Comparison of ENCODE assay signal across 33 cellular contexts in the genomic region with DNA sequence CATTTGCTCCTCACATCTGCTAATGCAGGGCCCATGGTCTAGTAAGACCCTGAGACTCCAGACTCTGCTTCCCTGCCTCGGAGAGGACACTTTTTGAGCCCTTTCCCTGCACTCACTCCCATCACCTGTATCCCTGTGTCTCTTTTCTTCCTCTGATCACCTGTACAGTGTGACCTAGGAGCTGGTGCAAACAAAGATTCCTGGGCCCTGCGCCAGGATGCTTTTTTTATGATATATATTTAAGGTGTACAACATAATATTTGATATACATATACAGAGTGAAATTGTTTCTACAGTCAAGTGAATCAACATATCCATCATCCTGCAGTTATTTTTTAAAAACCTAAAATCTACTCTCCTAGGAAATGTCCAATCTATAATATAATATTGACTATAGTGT.
"Had no signal": no experiment of that assay in that cellular context is flagged by ENCODE, and none has a peak within 500 bp of the region (broad histone marks: within the 10 kb centered on the region; RNA-seq: fewer than 3 reads in every experiment).

No MANE protein-coding gene starts in this region.

- H3K9me3 ChIP-seq: ascending aorta had no signal

- H3K27me3 ChIP-seq: ascending aorta, cardiac muscle cell had no signal

- H3K27ac ChIP-seq: ascending aorta, cardiac muscle cell, WERI-Rb-1 had no signal

- H3K4me3 ChIP-seq: ascending aorta, cardiac muscle cell had no signal

- FAIRE-seq: bronchial epithelial cell, TTC549 had no signal

- H3K36me3 ChIP-seq: ascending aorta, cardiac muscle cell, WERI-Rb-1 had no signal

- DNase-seq: activated CD4-positive, alpha-beta memory T cell treated with anti-CD3 and anti-CD28 coated beads, Interleukin-2, amount 10 ng/mL, durations not matched to agents 7 days and 5 days; activated CD4-positive, alpha-beta T cell treated with anti-CD3 and anti-CD28 coated beads for 1 hour; activated CD4-positive, alpha-beta T cell treated with anti-CD3 and anti-CD28 coated beads for 36 hours; activated CD4-positive, alpha-beta T cell treated with anti-CD3 and anti-CD28 coated beads for 48 hours; activated CD4-positive, alpha-beta T cell treated with anti-CD3 and anti-CD28 coated beads, Interleukin-2, amount 10 ng/mL, durations not matched to agents 7 days and 5 days; activated CD4-positive, alpha-beta T cell treated with anti-CD3 and anti-CD28 coated beads, Interleukin-2, amount 50 U/mL, for 48 hours; activated CD4-positive, CD25-positive, alpha-beta regulatory T cell; activated CD8-positive, alpha-beta memory T cell treated with anti-CD3 and anti-CD28 coated beads for 24 hours; activated CD8-positive, alpha-beta memory T cell treated with anti-CD3 and anti-CD28 coated beads, Interleukin-2, amount 10 ng/mL, durations not matched to agents 7 days and 5 days; activated CD8-positive, alpha-beta memory T cell treated with anti-CD3 and anti-CD28 coated beads, Interleukin-2, amount 50 U/mL, for 48 hours; activated CD8-positive, alpha-beta T cell treated with anti-CD3 and anti-CD28 coated beads, Interleukin-2, amount 10 ng/mL, durations not matched to agents 7 days and 5 days; activated effector memory CD4-positive, alpha-beta T cell treated with Interleukin-2 at 50 U/mL for 16 hours; activated gamma-delta T cell; activated naive CD4-positive, alpha-beta T cell treated with anti-CD3 and anti-CD28 coated beads, Interleukin-2, amount 10 ng/mL, durations not matched to agents 7 days and 5 days; activated naive CD4-positive, alpha-beta T cell treated with Interleukin-2 at 50 U/mL for 16 hours; activated naive CD8-positive, alpha-beta T cell treated with anti-CD3 and anti-CD28 coated beads, Interleukin-2, amount 10 ng/mL, durations not matched to agents 7 days and 5 days; activated naive CD8-positive, alpha-beta T cell treated with anti-CD3 and anti-CD28 coated beads, Interleukin-2, amount 50 U/mL, for 24 hours; activated T-cell treated with anti-CD3 and anti-CD28 coated beads, Interleukin-2, amount 50 U/mL, for 24 hours; activated T-cell treated with anti-CD3 and anti-CD28 coated beads, Interleukin-2, amount 50 U/mL, for 48 hours; amygdala; anterior cingulate cortex; caudate nucleus; cerebellar nuclear complex; T-helper 1 cell; T-helper 2 cell; T-helper 9 cell; WERI-Rb-1 had no signal

- H3K4me1 ChIP-seq: ascending aorta had no signal

- ATAC-seq: activated CD4-positive, alpha-beta T cell treated with anti-CD3 and anti-CD28 coated beads for 36 hours; activated CD4-positive, CD25-positive, alpha-beta regulatory T cell treated with anti-CD3 and anti-CD28 coated beads, Interleukin-2, amount 50 U/mL, for 24 hours; activated CD8-positive, alpha-beta memory T cell treated with anti-CD3 and anti-CD28 coated beads, Interleukin-2, amount 10 ng/mL, durations not matched to agents 7 days and 5 days; activated CD8-positive, alpha-beta T cell treated with anti-CD3 and anti-CD28 coated beads, Interleukin-2, amount 10 ng/mL, durations not matched to agents 7 days and 5 days; activated naive CD8-positive, alpha-beta T cell treated with anti-CD3 and anti-CD28 coated beads, Interleukin-2, amount 50 U/mL, for 24 hours; WTC11 had no signal
